Comparison of ENCODE assay signal across 27 cellular contexts in the genomic region with DNA sequence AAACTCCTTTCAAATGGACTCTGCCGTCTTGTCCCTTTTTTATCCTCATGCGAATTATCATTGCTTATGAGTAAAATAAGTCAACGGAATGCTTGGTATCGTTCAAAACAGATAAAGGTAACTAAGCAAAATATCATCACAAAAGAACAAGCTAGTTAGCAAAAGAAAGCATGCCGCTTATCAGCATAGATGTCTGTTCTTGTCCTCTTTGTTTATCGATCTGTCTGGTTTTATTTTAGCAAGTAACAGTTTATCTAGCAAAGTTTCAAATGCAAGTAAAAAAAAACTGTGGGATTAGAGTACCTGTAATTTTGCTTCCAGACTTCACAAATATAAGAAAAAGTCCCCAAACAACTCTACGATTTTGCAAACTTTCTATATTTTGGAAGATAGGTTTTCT.
"Had no signal": no experiment of that assay in that cellular context is flagged by ENCODE, and none has a peak within 500 bp of the region (broad histone marks: within the 10 kb centered on the region; RNA-seq: fewer than 3 reads in every experiment).

No MANE protein-coding gene starts in this region.

- H3K27ac ChIP-seq: colonic mucosa, coronary artery, dorsolateral prefrontal cortex, epithelial cell of prostate, esophagus muscularis mucosa, esophagus squamous epithelium, foreskin keratinocyte, gastrocnemius medialis, gastroesophageal sphincter, heart left ventricle had no signal

- FAIRE-seq: colon, endometrium, endothelial cell of umbilical vein, frontal cortex had no signal

- H3K36me3 ChIP-seq: colonic mucosa, esophagus muscularis mucosa, esophagus squamous epithelium, gastrocnemius medialis, gastroesophageal sphincter, heart left ventricle had no signal

- ATAC-seq: effector memory CD8-positive, alpha-beta T cell; esophagus mucosa; foreskin keratinocyte; gastrocnemius medialis; gastroesophageal sphincter; heart left ventricle had no signal

- H3K9me3 ChIP-seq: colonic mucosa, esophagus muscularis mucosa, esophagus squamous epithelium, gastrocnemius medialis, gastroesophageal sphincter, heart left ventricle had no signal

- DNase-seq: colonic mucosa; cortex of kidney; dermis blood vessel endothelial cell; dorsolateral prefrontal cortex; effector CD4-positive, alpha-beta T cell; effector CD8-positive, alpha-beta T cell; effector memory CD4-positive, alpha-beta T cell; effector memory CD8-positive, alpha-beta T cell; endodermal cell; erythroblast; esophagus squamous epithelium; foreskin fibroblast; foreskin keratinocyte; foreskin melanocyte; gastrocnemius medialis; glutamatergic neuron; head of caudate nucleus; heart left ventricle had no signal

- H3K4me3 ChIP-seq: colonic mucosa, coronary artery, dorsolateral prefrontal cortex, esophagus muscularis mucosa, esophagus squamous epithelium, gastrocnemius medialis, gastroesophageal sphincter, heart left ventricle had no signal

- H3K4me1 ChIP-seq: colonic mucosa, foreskin keratinocyte had no signal

- H3K27me3 ChIP-seq: colonic mucosa, dorsolateral prefrontal cortex, esophagus muscularis mucosa, esophagus squamous epithelium, foreskin keratinocyte, gastrocnemius medialis, gastroesophageal sphincter, heart left ventricle had no signal
